In genomic region chr10:59968705-59969104, GRCh38 we compare ENCODE assay signal across 27 cellular contexts.
DNase-seq lines count a peak whose midpoint lies in the region; ATAC-seq, FAIRE-seq and TF ChIP-seq lines count a peak whose summit lies in the region.
"Had no signal": no experiment of that assay in that cellular context is flagged by ENCODE, and none has a peak within 500 bp of the region (broad histone marks: within the 10 kb centered on the region; RNA-seq: fewer than 3 reads in every experiment).

No MANE protein-coding gene starts in this region.

- no peaks in the 10 kb centered on the region for H3K4me1 Mint-ChIP-seq in activated CD4-positive, alpha-beta T cell treated with anti-CD3 and anti-CD28 coated beads, Interleukin-2, amount 10 ng/mL, durations not matched to agents 24 days and 14 days
- H3K4me1 Mint-ChIP-seq: activated CD8-positive, alpha-beta memory T cell treated with anti-CD3 and anti-CD28 coated beads, Interleukin-2, amount 10 ng/mL, durations not matched to agents 7 days and 5 days; activated naive CD8-positive, alpha-beta T cell treated with anti-CD3 and anti-CD28 coated beads, Interleukin-2, amount 50 U/mL, for 24 hours; stimulated activated memory B cell treated with anti-CD40 and anti-IgM and Interleukin-4, amounts not matched to agents 10 μg/mL and 1 μg/mL and 100 μg/mL, for 72 hours had no signal

- TF ChIP-seq CTCF in 22Rv1 (IDR thresholded peaks at IDR 0.05) (no peak), mucosa of descending colon (IDR thresholded peaks at IDR 0.05) (no peak)

- no peak overlapping the region for H3K27ac Mint-ChIP-seq in activated CD4-positive, alpha-beta T cell treated with anti-CD3 and anti-CD28 coated beads, Interleukin-2, amount 10 ng/mL, durations not matched to agents 24 days and 14 days
- H3K27ac Mint-ChIP-seq: activated B cell treated with CpG ODN at 0.5 μM for 24 hours; activated CD8-positive, alpha-beta memory T cell treated with anti-CD3 and anti-CD28 coated beads, Interleukin-2, amount 10 ng/mL, durations not matched to agents 7 days and 5 days; activated naive CD8-positive, alpha-beta T cell treated with anti-CD3 and anti-CD28 coated beads, Interleukin-2, amount 50 U/mL, for 24 hours; B cell; CD8-positive, alpha-beta T cell; H9; natural killer cell treated with Interleukin-12 subunit alpha and Interleukin-12 subunit beta and Interleukin-15 and Interleukin-18, amount 100 ng/mL, for 72 hours; stimulated activated memory B cell treated with anti-CD40 and anti-IgM and Interleukin-4, amounts not matched to agents 10 μg/mL and 1 μg/mL and 100 μg/mL, for 72 hours had no signal

- FAIRE-seq in urothelium cell line (lab: Jason Lieb, UNC), result no peak
- FAIRE-seq: GM12892 had no signal

- no peak overlapping the region for H3K4me3 ChIP-seq in mucosa of descending colon
- H3K4me3 ChIP-seq: coronary artery, lower lobe of right lung had no signal

- no peaks in the 10 kb centered on the region for H3K9me3 ChIP-seq in mucosa of descending colon
- H3K9me3 ChIP-seq: lower lobe of right lung had no signal

- H3K4me1 ChIP-seq in mucosa of descending colon (ENCODE audit: low read depth), result peaks cover 4% of the 10 kb centered on the region
- H3K4me1 ChIP-seq: lower lobe of right lung had no signal

- no peaks in the 10 kb centered on the region for H3K36me3 Mint-ChIP-seq in activated CD4-positive, alpha-beta T cell treated with anti-CD3 and anti-CD28 coated beads, Interleukin-2, amount 10 ng/mL, durations not matched to agents 24 days and 14 days (ENCODE audit: low read depth)
- H3K36me3 Mint-ChIP-seq: activated CD8-positive, alpha-beta memory T cell treated with anti-CD3 and anti-CD28 coated beads, Interleukin-2, amount 10 ng/mL, durations not matched to agents 7 days and 5 days; CD8-positive, alpha-beta T cell; natural killer cell treated with Interleukin-12 subunit alpha and Interleukin-12 subunit beta and Interleukin-15 and Interleukin-18, amount 100 ng/mL, for 72 hours; stimulated activated memory B cell treated with anti-CD40 and anti-IgM and Interleukin-4, amounts not matched to agents 10 μg/mL and 1 μg/mL and 100 μg/mL, for 72 hours had no signal

- no peaks in the 10 kb centered on the region for H3K27me3 Mint-ChIP-seq in activated CD4-positive, alpha-beta T cell treated with anti-CD3 and anti-CD28 coated beads, Interleukin-2, amount 10 ng/mL, durations not matched to agents 24 days and 14 days
- H3K27me3 Mint-ChIP-seq: activated B cell treated with CpG ODN at 0.5 μM for 24 hours; activated CD8-positive, alpha-beta memory T cell treated with anti-CD3 and anti-CD28 coated beads, Interleukin-2, amount 10 ng/mL, durations not matched to agents 7 days and 5 days; activated naive CD8-positive, alpha-beta T cell treated with anti-CD3 and anti-CD28 coated beads, Interleukin-2, amount 50 U/mL, for 24 hours; B cell; natural killer cell treated with Interleukin-12 subunit alpha and Interleukin-12 subunit beta and Interleukin-15 and Interleukin-18, amount 100 ng/mL, for 72 hours; stimulated activated memory B cell treated with anti-CD40 and anti-IgM and Interleukin-4, amounts not matched to agents 10 μg/mL and 1 μg/mL and 100 μg/mL, for 72 hours had no signal

- DNase-seq in DMS53 treated with DMSO at 0.1 percent for 48 hours (lab: John Stamatoyannopoulos, UW; ENCODE audit: unreplicated experiment) (peak; percentile 36), NCI-H69 (lab: John Stamatoyannopoulos, UW) (peak; percentile 63), mucosa of descending colon (peak in 1 of 3 donors; percentile 48), urothelium cell line (ENCODE audit: low spot score) (no peak)
- DNase-seq in activated CD4-positive, alpha-beta T cell treated with anti-CD3 and anti-CD28 coated beads, Interleukin-2, amount 10 ng/mL, durations not matched to agents 24 days and 14 days, result no peak
- DNase-seq: activated B cell treated with CpG ODN at 0.5 μM for 24 hours; activated CD8-positive, alpha-beta memory T cell treated with anti-CD3 and anti-CD28 coated beads, Interleukin-2, amount 10 ng/mL, durations not matched to agents 7 days and 5 days; activated naive CD8-positive, alpha-beta T cell treated with anti-CD3 and anti-CD28 coated beads, Interleukin-2, amount 50 U/mL, for 24 hours; activated T-cell treated with anti-CD3 and anti-CD28 coated beads, Interleukin-2, amount 50 U/mL, for 4 hours; CD8-positive, alpha-beta T cell; effector memory CD4-positive, alpha-beta T cell; H9; hippocampal formation; lower lobe of right lung; NCI-H1048; NCI-H187 treated with DMSO at 0.1 percent for 48 hours; OCI-M1; substantia nigra; T-helper 1 cell had no signal

- intact Hi-C loops in mucosa of descending colon (cut with DNase I, micrococcal nuclease), result no loop called here
- intact Hi-C loops in activated CD4-positive, alpha-beta T cell treated with anti-CD3 and anti-CD28 coated beads, Interleukin-2, amount 10 ng/mL, durations not matched to agents 24 days and 14 days (cut with micrococcal nuclease), result no loop called here

- H3K9me3 Mint-ChIP-seq in activated CD4-positive, alpha-beta T cell treated with anti-CD3 and anti-CD28 coated beads, Interleukin-2, amount 10 ng/mL, durations not matched to agents 24 days and 14 days, result no peaks in the 10 kb centered on the region
- H3K9me3 Mint-ChIP-seq: activated B cell treated with CpG ODN at 0.5 μM for 24 hours; activated naive CD8-positive, alpha-beta T cell treated with anti-CD3 and anti-CD28 coated beads, Interleukin-2, amount 50 U/mL, for 24 hours; activated T-cell treated with anti-CD3 and anti-CD28 coated beads, Interleukin-2, amount 50 U/mL, for 4 hours; CD8-positive, alpha-beta T cell; H9; natural killer cell treated with Interleukin-12 subunit alpha and Interleukin-12 subunit beta and Interleukin-15 and Interleukin-18, amount 100 ng/mL, for 72 hours; stimulated activated memory B cell treated with anti-CD40 and anti-IgM and Interleukin-4, amounts not matched to agents 10 μg/mL and 1 μg/mL and 100 μg/mL, for 72 hours had no signal

- H3K4me3 Mint-ChIP-seq in activated CD4-positive, alpha-beta T cell treated with anti-CD3 and anti-CD28 coated beads, Interleukin-2, amount 10 ng/mL, durations not matched to agents 24 days and 14 days, result no peak overlapping the region
- H3K4me3 Mint-ChIP-seq: activated B cell treated with CpG ODN at 0.5 μM for 24 hours; activated CD8-positive, alpha-beta memory T cell treated with anti-CD3 and anti-CD28 coated beads, Interleukin-2, amount 10 ng/mL, durations not matched to agents 7 days and 5 days; activated naive CD8-positive, alpha-beta T cell treated with anti-CD3 and anti-CD28 coated beads, Interleukin-2, amount 50 U/mL, for 24 hours; activated T-cell treated with anti-CD3 and anti-CD28 coated beads, Interleukin-2, amount 50 U/mL, for 4 hours; B cell; CD8-positive, alpha-beta T cell; H9; natural killer cell treated with Interleukin-12 subunit alpha and Interleukin-12 subunit beta and Interleukin-15 and Interleukin-18, amount 100 ng/mL, for 72 hours; stimulated activated memory B cell treated with anti-CD40 and anti-IgM and Interleukin-4, amounts not matched to agents 10 μg/mL and 1 μg/mL and 100 μg/mL, for 72 hours had no signal

- ATAC-seq in mucosa of descending colon, result peak; percentile 28
- ATAC-seq in HG02973 (IDR thresholded peaks at IDR 0.05; ENCODE audit: unreplicated experiment), result no peak
- ATAC-seq: activated CD8-positive, alpha-beta memory T cell treated with anti-CD3 and anti-CD28 coated beads, Interleukin-2, amount 10 ng/mL, durations not matched to agents 7 days and 5 days; activated naive CD8-positive, alpha-beta T cell treated with anti-CD3 and anti-CD28 coated beads, Interleukin-2, amount 50 U/mL, for 24 hours; activated T-cell treated with anti-CD3 and anti-CD28 coated beads, Interleukin-2, amount 50 U/mL, for 4 hours; CD8-positive, alpha-beta T cell; lower lobe of right lung; natural killer cell treated with Interleukin-12 subunit alpha and Interleukin-12 subunit beta and Interleukin-15 and Interleukin-18, amount 100 ng/mL, for 72 hours; stimulated activated memory B cell treated with anti-CD40 and anti-IgM and Interleukin-4, amounts not matched to agents 10 μg/mL and 1 μg/mL and 100 μg/mL, for 72 hours had no signal

- H3K27ac ChIP-seq in 22Rv1, result peak overlapping the region; percentile 23; the same call in 1 of the 2 replicates
- H3K27ac ChIP-seq: coronary artery, HL-60, lower lobe of right lung had no signal

- H3K36me3 ChIP-seq in mucosa of descending colon (ENCODE audit: low read depth), result no peaks in the 10 kb centered on the region
- H3K36me3 ChIP-seq: lower lobe of right lung had no signal

Comparison
In these comparisons a context has a peak if more than half of its experiments do, and no peak if none do; other contexts are left out.
1. DNase-seq: peak in DMS53 treated with DMSO at 0.1 percent for 48 hours (single experiment) and NCI-H69 (single experiment); none in urothelium cell line (single experiment) and activated CD4-positive, alpha-beta T cell treated with anti-CD3 and anti-CD28 coated beads, Interleukin-2, amount 10 ng/mL, durations not matched to agents 24 days and 14 days (single experiment).